In genomic region chr16:68417711-68418301, GRCh38 we compare ENCODE assay signal across 8 cellular contexts. TPM values are rescaled to one million over a fixed set of nuclear protein-coding genes. Genes with fewer than 3 reads are reported as not detected.
DNase-seq lines count a peak whose midpoint lies in the region; FAIRE-seq and TF ChIP-seq lines count a peak whose summit lies in the region.

No MANE protein-coding gene starts in this region.

- intact Hi-C loops in activated CD4-positive, alpha-beta memory T cell treated with anti-CD3 and anti-CD28 coated beads for 36 hours (cut with micrococcal nuclease): loop anchor here (1.0 to 5.0 kb wide), 3 partner anchors 15 to 54 kb away; partner anchors contain the start of gene SMPD3

- TF ChIP-seq POLR2A in H54 (IDR thresholded peaks at IDR 0.05; ENCODE audit: low read depth, low read length) (no peak), erythroblast (IDR thresholded peaks at IDR 0.05; ENCODE audit: low read length) (no peak)

- peak overlapping the region; percentile 22; the same call in 1 of the 2 replicates for H3K4me3 ChIP-seq in GM08714 (ENCODE audit: low read length)

- POLR2A ChIA-PET in activated CD4-positive, alpha-beta memory T cell treated with anti-CD3 and anti-CD28 coated beads for 36 hours (lab: Charles Lee): no interaction called here

- FAIRE-seq in H54 (lab: Jason Lieb, UNC): no peak

- peak; percentile 40 for DNase-seq in H54 (ENCODE audit: insufficient read length, low spot score)
- DNase-seq in NCI-H2081 (lab: John Stamatoyannopoulos, UW): peak; percentile 58 to 87
- DNase-seq in activated CD4-positive, alpha-beta memory T cell treated with anti-CD3 and anti-CD28 coated beads for 36 hours: peak; percentile 86
- DNase-seq in erythroblast (lab: John Stamatoyannopoulos, UW): peak; percentile 57 to 75
- DNase-seq in stimulated activated CD8-positive, alpha-beta memory T cell treated with anti-CD3 and anti-CD28 coated beads, Interleukin-15, amount 100 ng/mL, for 4 hours (ENCODE audit: low read depth in 2 of 2): peak; percentile 42 to 54
- DNase-seq in NCI-H82 (lab: John Stamatoyannopoulos, UW): no peak
- DNase-seq in glutamatergic neuron: no peak

- CTCF ChIA-PET in activated CD4-positive, alpha-beta memory T cell treated with anti-CD3 and anti-CD28 coated beads for 36 hours (lab: Charles Lee): interaction anchor here (1.1 to 4.2 kb wide), 7 partner anchors 17 to 103 kb away, joined by 3 to 22 read pairs (median 5); partner anchors contain the start of gene SMPD3

- peaks cover 48% of the 10 kb centered on the region for H3K4me1 Mint-ChIP-seq in activated CD4-positive, alpha-beta memory T cell treated with anti-CD3 and anti-CD28 coated beads for 36 hours (ENCODE audit: low read depth)
- H3K4me1 Mint-ChIP-seq in glutamatergic neuron (ENCODE audit: low read depth, unreplicated experiment): peaks cover 7% of the 10 kb centered on the region

- H3K36me3 Mint-ChIP-seq in activated CD4-positive, alpha-beta memory T cell treated with anti-CD3 and anti-CD28 coated beads for 36 hours: no peaks in the 10 kb centered on the region
- no peaks in the 10 kb centered on the region for H3K36me3 Mint-ChIP-seq in glutamatergic neuron (ENCODE audit: unreplicated experiment)

- H3K27me3 Mint-ChIP-seq in activated CD4-positive, alpha-beta memory T cell treated with anti-CD3 and anti-CD28 coated beads for 36 hours: no peaks in the 10 kb centered on the region
- H3K27me3 Mint-ChIP-seq in glutamatergic neuron (ENCODE audit: unreplicated experiment): no peaks in the 10 kb centered on the region

- H3K4me3 Mint-ChIP-seq in activated CD4-positive, alpha-beta memory T cell treated with anti-CD3 and anti-CD28 coated beads for 36 hours: peak overlapping the region; percentile 64
- H3K4me3 Mint-ChIP-seq in glutamatergic neuron (ENCODE audit: unreplicated experiment): no peak overlapping the region

- TF ChIP-seq CTCF in glutamatergic neuron (IDR thresholded peaks at IDR 0.05; ENCODE audit: partially characterized antibody, unreplicated experiment): no peak

- H3K9me3 Mint-ChIP-seq in activated CD4-positive, alpha-beta memory T cell treated with anti-CD3 and anti-CD28 coated beads for 36 hours: no peaks in the 10 kb centered on the region
- H3K9me3 Mint-ChIP-seq in glutamatergic neuron (ENCODE audit: unreplicated experiment): peaks cover 3% of the 10 kb centered on the region

- H3K27ac Mint-ChIP-seq in activated CD4-positive, alpha-beta memory T cell treated with anti-CD3 and anti-CD28 coated beads for 36 hours: peak overlapping the region; percentile 90
- H3K27ac Mint-ChIP-seq in glutamatergic neuron (ENCODE audit: unreplicated experiment): no peak overlapping the region

RNA-seq across cellular contexts. Expression of gene SMPD3, which starts 30.5 kb away (rescaled TPM):
- total RNA-seq in activated CD4-positive, alpha-beta memory T cell treated with anti-CD3 and anti-CD28 coated beads for 36 hours: under 1 TPM; 0.07 to 0.12 TPM
- 85.4 TPM for total RNA-seq in glutamatergic neuron (ENCODE audit: unreplicated experiment)

Comparison
In these comparisons a context has a peak if more than half of its experiments do, and no peak if none do; other contexts are left out.
1. DNase-seq: peak in H54 (single experiment), NCI-H2081 (2 of 2), activated CD4-positive, alpha-beta memory T cell treated with anti-CD3 and anti-CD28 coated beads for 36 hours (single experiment), erythroblast (2 of 2) and stimulated activated CD8-positive, alpha-beta memory T cell treated with anti-CD3 and anti-CD28 coated beads, Interleukin-15, amount 100 ng/mL, for 4 hours (2 of 2); none in NCI-H82 (single experiment) and glutamatergic neuron (single experiment).
2. RNA of gene SMPD3, which starts 30.5 kb away (total RNA-seq): 85.4 TPM in glutamatergic neuron (single experiment); 0.07 to 0.12 TPM in activated CD4-positive, alpha-beta memory T cell treated with anti-CD3 and anti-CD28 coated beads for 36 hours; every median in the first group is over 10 times any median in the second.